ENCODE assay signal across 9 cellular contexts in genomic region chr12:107843351-107844311, GRCh38.
DNase-seq lines count a peak whose midpoint lies in the region; ATAC-seq and TF ChIP-seq lines count a peak whose summit lies in the region.
"Had no signal": no experiment of that assay in that cellular context is flagged by ENCODE, and none has a peak within 500 bp of the region (broad histone marks: within the 10 kb centered on the region; RNA-seq: fewer than 3 reads in every experiment).

No MANE protein-coding gene starts in this region.

- DNase-seq in brain microvascular endothelial cell (no peak), islet precursor cell (peak; percentile 84), lower leg skin (ENCODE audit: low spot score in 2 of 2) (no peak), Kasumi-1 (lab: John Stamatoyannopoulos, UW) (no peak)
- no peak for DNase-seq in stimulated activated effector memory CD8-positive, alpha-beta T cell treated with anti-CD3 and anti-CD28 coated beads, Interleukin-12 subunit alpha, Interleukin-12 subunit beta, amount 100 ng/mL, for 72 hours (ENCODE audit: low spot score in 2 of 2)

- WGBS in lower leg skin, 2 donors = 10 to 22% methylated on average over 22 to 35 of the region's 59 CpGs

- no peak for TF ChIP-seq POLR2A in lower leg skin (IDR thresholded peaks at IDR 0.05)

- in situ Hi-C loops in brain microvascular endothelial cell (cut with HindIII; ENCODE audit: low pct_ligation_motif_present, low sequenced_read_pairs) = no loop called here

- intact Hi-C loops in lower leg skin (cut with DNase I; ENCODE audit: low total_unique reads) = no loop called here

- H3K27ac Mint-ChIP-seq in stimulated activated effector memory CD8-positive, alpha-beta T cell treated with anti-CD3 and anti-CD28 coated beads, Interleukin-12 subunit alpha, Interleukin-12 subunit beta, amount 100 ng/mL, for 72 hours = no peak overlapping the region

- ATAC-seq in stimulated activated effector memory CD8-positive, alpha-beta T cell treated with anti-CD3 and anti-CD28 coated beads, Interleukin-12 subunit alpha, Interleukin-12 subunit beta, amount 100 ng/mL, for 72 hours = peak; percentile 46
- ATAC-seq in HG03457 (IDR thresholded peaks at IDR 0.05; ENCODE audit: unreplicated experiment) (no peak), GM21423 (IDR thresholded peaks at IDR 0.05; ENCODE audit: unreplicated experiment) (no peak)

- peaks cover 5% of the 10 kb centered on the region for H3K4me1 Mint-ChIP-seq in stimulated activated effector memory CD8-positive, alpha-beta T cell treated with anti-CD3 and anti-CD28 coated beads, Interleukin-12 subunit alpha, Interleukin-12 subunit beta, amount 100 ng/mL, for 72 hours

- 0 out of 2 replicates have a peak, but pooled peaks cover under 1% of the 10 kb centered on the region for H3K9me3 ChIP-seq in HUES6 (ENCODE audit: control insufficient read depth, insufficient read depth, low read depth, low read length)
- H3K9me3 ChIP-seq: SJSA1 had no signal

- no peak for TF ChIP-seq CTCF in brain microvascular endothelial cell (IDR thresholded peaks at IDR 0.05; ENCODE audit: low read depth, low read length, missing control alignments)
- no peak for TF ChIP-seq CTCF in lower leg skin (IDR thresholded peaks at IDR 0.05)

- H3K9ac ChIP-seq in HUES6 (ENCODE audit: low read length) = peak overlapping the region; percentile 43

- H3K27ac ChIP-seq in HUES6 (ENCODE audit: low read depth, low read length) = no peak overlapping the region
- H3K27ac ChIP-seq in brain microvascular endothelial cell = no peak overlapping the region
- H3K27ac ChIP-seq: SJSA1 had no signal

- H3K4me3 ChIP-seq in HUES6 (ENCODE audit: low read depth, low read length) (peak overlapping the region; percentile 71), brain microvascular endothelial cell (ENCODE audit: low read depth, low read length) (peak overlapping the region; percentile 29), lower leg skin (ENCODE audit: low read depth, poor library complexity, severe bottlenecking) (no peak overlapping the region)
- H3K4me3 ChIP-seq: SJSA1 had no signal

- no peaks in the 10 kb centered on the region for H3K9me3 Mint-ChIP-seq in stimulated activated effector memory CD8-positive, alpha-beta T cell treated with anti-CD3 and anti-CD28 coated beads, Interleukin-12 subunit alpha, Interleukin-12 subunit beta, amount 100 ng/mL, for 72 hours

- no peak overlapping the region for H3K4me3 Mint-ChIP-seq in stimulated activated effector memory CD8-positive, alpha-beta T cell treated with anti-CD3 and anti-CD28 coated beads, Interleukin-12 subunit alpha, Interleukin-12 subunit beta, amount 100 ng/mL, for 72 hours

- H3K36me3 Mint-ChIP-seq in stimulated activated effector memory CD8-positive, alpha-beta T cell treated with anti-CD3 and anti-CD28 coated beads, Interleukin-12 subunit alpha, Interleukin-12 subunit beta, amount 100 ng/mL, for 72 hours = no peaks in the 10 kb centered on the region

- 0 out of 2 replicates have a peak, but pooled peaks cover 4% of the 10 kb centered on the region for H3K4me1 ChIP-seq in HUES6 (ENCODE audit: control insufficient read depth, insufficient read depth, low read length)

- H3K27me3 ChIP-seq in HUES6 (ENCODE audit: control insufficient read depth, insufficient read depth, low read length) (peaks cover 90% of the 10 kb centered on the region), brain microvascular endothelial cell (replicated peaks) (peaks cover 51% of the 10 kb centered on the region)

- H3K36me3 ChIP-seq in HUES6 (ENCODE audit: control insufficient read depth, insufficient read depth, low read length) (no peaks in the 10 kb centered on the region), brain microvascular endothelial cell (replicated peaks) (no peaks in the 10 kb centered on the region)
- H3K36me3 ChIP-seq: SJSA1 had no signal
